ENCODE assay signal across 1 cellular context in genomic region chr2:47271054-47272000, GRCh38.
TF ChIP-seq lines count a peak whose summit lies in the region.

No MANE protein-coding gene starts in this region.

TF ChIP-seq in SK-N-SH, 30 proteins besides CTCF, POLR2A, EP300 and RAD21 (continued from another document):
- TF ChIP-seq REST (IDR thresholded peaks at IDR 0.05; ENCODE audit: low read depth, low read length) (no peak), CHD2 (IDR thresholded peaks at IDR 0.05; ENCODE audit: low read length, partially characterized antibody) (no peak), PBX3 (IDR thresholded peaks at IDR 0.05) (no peak), ELF1 (IDR thresholded peaks at IDR 0.05) (no peak), ZBTB33 (IDR thresholded peaks at IDR 0.05; ENCODE audit: borderline replicate concordance, low read depth) (no peak), NFIC (IDR thresholded peaks at IDR 0.05; ENCODE audit: borderline replicate concordance) (no peak), RFX5 (IDR thresholded peaks at IDR 0.05; ENCODE audit: low read length) (no peak), GATA2 (CRISPR knock-in tag; IDR thresholded peaks at IDR 0.05) (no peak), TAF1 (IDR thresholded peaks at IDR 0.05; ENCODE audit: borderline replicate concordance, low read depth, low read length) (no peak)
